In genomic region chr6:147700436-147701209, GRCh38 we compare ENCODE assay signal across 19 cellular contexts.
"Had no signal": no experiment of that assay in that cellular context is flagged by ENCODE, and none has a peak within 500 bp of the region (broad histone marks: within the 10 kb centered on the region; RNA-seq: fewer than 3 reads in every experiment).

No MANE protein-coding gene starts in this region.

- H3K36me3 ChIP-seq: adrenal gland, breast epithelium, esophagus muscularis mucosa, neural progenitor cell, suprapubic skin, transverse colon had no signal

- ATAC-seq: activated CD4-positive, alpha-beta T cell treated with anti-CD3 and anti-CD28 coated beads for 36 hours; activated naive CD4-positive, alpha-beta T cell treated with anti-CD3 and anti-CD28 coated beads, Interleukin-2, amount 50 U/mL, for 72 hours; left lobe of liver; stimulated activated naive CD8-positive, alpha-beta T cell treated with anti-CD3 and anti-CD28 coated beads, Interleukin-15, amount 100 ng/mL, for 72 hours; WTC11 had no signal

- H3K9ac ChIP-seq: neural progenitor cell had no signal

- H3K4me1 ChIP-seq: adrenal gland, breast epithelium, esophagus muscularis mucosa, neural progenitor cell, suprapubic skin, transverse colon had no signal

- H2AFZ ChIP-seq: neural progenitor cell had no signal

- FAIRE-seq: astrocyte had no signal

- H3K4me3 ChIP-seq: adrenal gland, breast epithelium, esophagus muscularis mucosa, lung, neural progenitor cell, suprapubic skin, transverse colon had no signal

- H3K27me3 ChIP-seq: adrenal gland, breast epithelium, esophagus muscularis mucosa, neural progenitor cell, suprapubic skin, transverse colon had no signal

- H3K9me3 ChIP-seq: adrenal gland, breast epithelium, esophagus muscularis mucosa, suprapubic skin, transverse colon had no signal

- H3K27ac ChIP-seq: adrenal gland, breast epithelium, esophagus muscularis mucosa, neural progenitor cell, suprapubic skin, transverse colon had no signal

- H3K4me2 ChIP-seq: neural progenitor cell had no signal

- DNase-seq: activated CD4-positive, alpha-beta T cell treated with anti-CD3 and anti-CD28 coated beads for 36 hours; activated CD4-positive, alpha-beta T cell treated with anti-CD3 and anti-CD28 coated beads, Interleukin-2, amount 50 U/mL, for 48 hours; activated gamma-delta T cell treated with Interleukin-2 at 50 U/mL for 16 hours; activated T-cell treated with anti-CD3 and anti-CD28 coated beads for 4 hours; adrenal gland; cortex of kidney; foreskin melanocyte; glutamatergic neuron; stimulated activated naive CD8-positive, alpha-beta T cell treated with anti-CD3 and anti-CD28 coated beads, Interleukin-15, amount 100 ng/mL, for 72 hours; transverse colon had no signal
